In the genomic region with DNA sequence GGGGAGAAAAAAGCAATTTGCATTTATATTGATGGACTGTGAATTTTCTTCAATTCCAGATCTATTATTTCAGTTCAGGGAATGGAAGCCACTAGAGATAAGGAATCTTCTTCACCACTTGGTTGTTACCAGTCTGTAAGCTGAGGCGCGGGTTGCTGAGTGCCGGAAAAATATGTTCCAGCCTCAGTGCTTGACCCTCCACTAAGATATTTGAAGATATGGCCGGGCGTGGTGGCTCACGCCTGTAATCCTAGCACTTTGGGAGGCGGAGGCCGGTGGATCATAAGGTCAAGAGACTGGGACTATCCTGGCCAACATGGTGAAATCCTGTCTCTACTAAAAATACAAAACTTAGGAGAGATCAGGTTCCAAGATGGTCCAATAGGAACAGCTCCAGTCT, we compare ENCODE assay signal across 2 cellular contexts.
TF ChIP-seq lines count a peak whose summit lies in the region.

No MANE protein-coding gene starts in this region.

TF ChIP-seq in GM23338, 12 proteins besides CTCF, POLR2A, EP300 and RAD21:
- TF ChIP-seq, protein P1, sequence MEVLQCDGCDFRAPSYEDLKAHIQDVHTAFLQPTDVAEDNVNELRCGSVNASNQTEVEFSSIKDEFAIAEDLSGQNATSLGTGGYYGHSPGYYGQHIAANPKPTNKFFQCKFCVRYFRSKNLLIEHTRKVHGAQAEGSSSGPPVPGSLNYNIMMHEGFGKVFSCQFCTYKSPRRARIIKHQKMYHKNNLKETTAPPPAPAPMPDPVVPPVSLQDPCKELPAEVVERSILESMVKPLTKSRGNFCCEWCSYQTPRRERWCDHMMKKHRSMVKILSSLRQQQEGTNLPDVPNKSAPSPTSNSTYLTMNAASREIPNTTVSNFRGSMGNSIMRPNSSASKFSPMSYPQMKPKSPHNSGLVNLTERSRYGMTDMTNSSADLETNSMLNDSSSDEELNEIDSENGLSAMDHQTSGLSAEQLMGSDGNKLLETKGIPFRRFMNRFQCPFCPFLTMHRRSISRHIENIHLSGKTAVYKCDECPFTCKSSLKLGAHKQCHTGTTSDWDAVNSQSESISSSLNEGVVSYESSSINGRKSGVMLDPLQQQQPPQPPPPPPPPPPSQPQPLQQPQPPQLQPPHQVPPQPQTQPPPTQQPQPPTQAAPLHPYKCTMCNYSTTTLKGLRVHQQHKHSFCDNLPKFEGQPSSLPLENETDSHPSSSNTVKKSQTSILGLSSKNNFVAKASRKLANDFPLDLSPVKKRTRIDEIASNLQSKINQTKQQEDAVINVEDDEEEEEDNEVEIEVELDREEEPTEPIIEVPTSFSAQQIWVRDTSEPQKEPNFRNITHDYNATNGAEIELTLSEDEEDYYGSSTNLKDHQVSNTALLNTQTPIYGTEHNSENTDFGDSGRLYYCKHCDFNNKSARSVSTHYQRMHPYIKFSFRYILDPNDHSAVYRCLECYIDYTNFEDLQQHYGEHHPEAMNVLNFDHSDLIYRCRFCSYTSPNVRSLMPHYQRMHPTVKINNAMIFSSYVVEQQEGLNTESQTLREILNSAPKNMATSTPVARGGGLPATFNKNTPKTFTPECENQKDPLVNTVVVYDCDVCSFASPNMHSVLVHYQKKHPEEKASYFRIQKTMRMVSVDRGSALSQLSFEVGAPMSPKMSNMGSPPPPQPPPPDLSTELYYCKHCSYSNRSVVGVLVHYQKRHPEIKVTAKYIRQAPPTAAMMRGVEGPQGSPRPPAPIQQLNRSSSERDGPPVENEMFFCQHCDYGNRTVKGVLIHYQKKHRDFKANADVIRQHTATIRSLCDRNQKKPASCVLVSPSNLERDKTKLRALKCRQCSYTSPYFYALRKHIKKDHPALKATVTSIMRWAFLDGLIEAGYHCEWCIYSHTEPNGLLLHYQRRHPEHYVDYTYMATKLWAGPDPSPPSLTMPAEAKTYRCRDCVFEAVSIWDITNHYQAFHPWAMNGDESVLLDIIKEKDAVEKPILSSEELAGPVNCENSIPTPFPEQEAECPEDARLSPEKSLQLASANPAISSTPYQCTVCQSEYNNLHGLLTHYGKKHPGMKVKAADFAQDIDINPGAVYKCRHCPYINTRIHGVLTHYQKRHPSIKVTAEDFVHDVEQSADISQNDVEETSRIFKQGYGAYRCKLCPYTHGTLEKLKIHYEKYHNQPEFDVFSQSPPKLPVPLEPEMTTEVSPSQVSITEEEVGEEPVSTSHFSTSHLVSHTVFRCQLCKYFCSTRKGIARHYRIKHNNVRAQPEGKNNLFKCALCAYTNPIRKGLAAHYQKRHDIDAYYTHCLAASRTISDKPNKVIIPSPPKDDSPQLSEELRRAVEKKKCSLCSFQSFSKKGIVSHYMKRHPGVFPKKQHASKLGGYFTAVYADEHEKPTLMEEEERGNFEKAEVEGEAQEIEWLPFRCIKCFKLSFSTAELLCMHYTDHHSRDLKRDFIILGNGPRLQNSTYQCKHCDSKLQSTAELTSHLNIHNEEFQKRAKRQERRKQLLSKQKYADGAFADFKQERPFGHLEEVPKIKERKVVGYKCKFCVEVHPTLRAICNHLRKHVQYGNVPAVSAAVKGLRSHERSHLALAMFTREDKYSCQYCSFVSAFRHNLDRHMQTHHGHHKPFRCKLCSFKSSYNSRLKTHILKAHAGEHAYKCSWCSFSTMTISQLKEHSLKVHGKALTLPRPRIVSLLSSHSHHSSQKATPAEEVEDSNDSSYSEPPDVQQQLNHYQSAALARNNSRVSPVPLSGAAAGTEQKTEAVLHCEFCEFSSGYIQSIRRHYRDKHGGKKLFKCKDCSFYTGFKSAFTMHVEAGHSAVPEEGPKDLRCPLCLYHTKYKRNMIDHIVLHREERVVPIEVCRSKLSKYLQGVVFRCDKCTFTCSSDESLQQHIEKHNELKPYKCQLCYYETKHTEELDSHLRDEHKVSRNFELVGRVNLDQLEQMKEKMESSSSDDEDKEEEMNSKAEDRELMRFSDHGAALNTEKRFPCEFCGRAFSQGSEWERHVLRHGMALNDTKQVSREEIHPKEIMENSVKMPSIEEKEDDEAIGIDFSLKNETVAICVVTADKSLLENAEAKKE (CRISPR knock-in tag; IDR thresholded peaks at IDR 0.05) = no peak
- TF ChIP-seq ZNF331 (CRISPR knock-in tag; IDR thresholded peaks at IDR 0.05; ENCODE audit: low read depth) (no peak), EZH2 (IDR thresholded peaks at IDR 0.05; ENCODE audit: low read depth, unreplicated experiment) (no peak), JUNB (IDR thresholded peaks at IDR 0.05; ENCODE audit: unreplicated experiment) (no peak), POLR2AphosphoS5 (IDR thresholded peaks at IDR 0.05; ENCODE audit: low read depth) (no peak), CREB1 (CRISPR knock-in tag; IDR thresholded peaks at IDR 0.05; ENCODE audit: low read depth) (no peak), STAT1 (IDR thresholded peaks at IDR 0.05; ENCODE audit: unreplicated experiment) (no peak), NANOG (IDR thresholded peaks at IDR 0.05; ENCODE audit: borderline replicate concordance) (no peak), ZNF114 (CRISPR knock-in tag; IDR thresholded peaks at IDR 0.05) (no peak), EZH2phosphoT487 (IDR thresholded peaks at IDR 0.05; ENCODE audit: unreplicated experiment) (no peak)
- TF ChIP-seq, protein P2, sequence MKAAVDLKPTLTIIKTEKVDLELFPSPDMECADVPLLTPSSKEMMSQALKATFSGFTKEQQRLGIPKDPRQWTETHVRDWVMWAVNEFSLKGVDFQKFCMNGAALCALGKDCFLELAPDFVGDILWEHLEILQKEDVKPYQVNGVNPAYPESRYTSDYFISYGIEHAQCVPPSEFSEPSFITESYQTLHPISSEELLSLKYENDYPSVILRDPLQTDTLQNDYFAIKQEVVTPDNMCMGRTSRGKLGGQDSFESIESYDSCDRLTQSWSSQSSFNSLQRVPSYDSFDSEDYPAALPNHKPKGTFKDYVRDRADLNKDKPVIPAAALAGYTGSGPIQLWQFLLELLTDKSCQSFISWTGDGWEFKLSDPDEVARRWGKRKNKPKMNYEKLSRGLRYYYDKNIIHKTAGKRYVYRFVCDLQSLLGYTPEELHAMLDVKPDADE (IDR thresholded peaks at IDR 0.05) = no peak

TF ChIP-seq in H1, 55 proteins besides CTCF, POLR2A, EP300 and RAD21:
- TF ChIP-seq SP4 (IDR thresholded peaks at IDR 0.05; ENCODE audit: low read length) (no peak), ASH2L (IDR thresholded peaks at IDR 0.05; ENCODE audit: low read length) (no peak), RXRA (IDR thresholded peaks at IDR 0.05; ENCODE audit: insufficient read depth, low read depth, low read length) (no peak), RFX5 (IDR thresholded peaks at IDR 0.05; ENCODE audit: borderline replicate concordance, low read depth, low read length) (no peak), NANOG (IDR thresholded peaks at IDR 0.05; ENCODE audit: insufficient read depth, low read depth, low read length, poor library complexity, severe bottlenecking) (no peak), TEAD4 (IDR thresholded peaks at IDR 0.05; ENCODE audit: low read depth, low read length) (no peak), HDAC6 (IDR thresholded peaks at IDR 0.05; ENCODE audit: low read depth, low read length) (no peak), SIX5 (IDR thresholded peaks at IDR 0.05; ENCODE audit: low read depth, low read length) (no peak), CTBP2 (IDR thresholded peaks at IDR 0.05; ENCODE audit: borderline replicate concordance, insufficient read depth, insufficient read length, low read length) (no peak), TCF12 (IDR thresholded peaks at IDR 0.05; ENCODE audit: low read depth, low read length) (no peak), BACH1 (IDR thresholded peaks at IDR 0.05; ENCODE audit: low read length) (no peak), NRF1 (IDR thresholded peaks at IDR 0.05; ENCODE audit: low read depth, low read length) (no peak)
- TF ChIP-seq, protein P3, sequence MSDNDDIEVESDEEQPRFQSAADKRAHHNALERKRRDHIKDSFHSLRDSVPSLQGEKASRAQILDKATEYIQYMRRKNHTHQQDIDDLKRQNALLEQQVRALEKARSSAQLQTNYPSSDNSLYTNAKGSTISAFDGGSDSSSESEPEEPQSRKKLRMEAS (IDR thresholded peaks at IDR 0.05) = no peak
- TF ChIP-seq, protein P4, sequence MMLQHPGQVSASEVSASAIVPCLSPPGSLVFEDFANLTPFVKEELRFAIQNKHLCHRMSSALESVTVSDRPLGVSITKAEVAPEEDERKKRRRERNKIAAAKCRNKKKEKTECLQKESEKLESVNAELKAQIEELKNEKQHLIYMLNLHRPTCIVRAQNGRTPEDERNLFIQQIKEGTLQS (IDR thresholded peaks at IDR 0.05; ENCODE audit: insufficient read depth, low read depth, low read length) = no peak
